ENCODE assay signal across 13 cellular contexts in the genomic region with DNA sequence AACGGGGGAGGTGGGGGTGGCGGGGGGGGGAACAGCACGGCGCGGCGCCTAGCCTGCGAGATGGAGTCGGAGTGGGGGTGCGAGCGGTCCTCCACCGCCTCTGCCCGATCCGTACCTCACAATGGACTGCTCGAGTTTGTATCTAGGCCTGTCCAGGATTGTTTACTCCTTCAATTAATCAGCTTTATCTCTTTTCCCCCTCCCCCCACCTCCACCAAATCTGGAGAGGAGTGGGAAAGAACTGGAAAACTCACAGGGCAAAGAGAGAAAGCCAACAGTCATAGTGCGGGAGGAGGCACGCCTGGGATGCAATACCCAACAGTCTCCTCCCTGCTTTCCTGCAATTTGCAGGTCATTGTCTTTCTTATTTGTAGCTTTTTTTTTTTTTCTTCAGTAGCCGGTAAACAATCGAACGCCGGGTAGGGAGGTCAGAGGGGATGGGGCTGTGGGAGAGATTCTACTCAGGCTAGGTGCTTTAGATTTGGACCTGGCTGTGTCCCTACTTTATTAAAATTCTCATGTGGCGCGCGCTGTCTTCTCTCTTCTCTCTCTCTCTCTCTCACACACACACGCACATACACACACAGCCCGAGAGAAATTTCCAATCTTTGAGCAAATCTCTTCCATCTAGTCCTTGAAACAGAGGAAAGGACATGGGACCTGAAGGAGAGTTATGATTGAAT. TPM values are rescaled to one million over a fixed set of nuclear protein-coding genes. Genes with fewer than 3 reads are reported as not detected.
DNase-seq lines count a peak whose midpoint lies in the region; ATAC-seq and TF ChIP-seq lines count a peak whose summit lies in the region.
"Had no signal": no experiment of that assay in that cellular context is flagged by ENCODE, and none has a peak within 500 bp of the region (broad histone marks: within the 10 kb centered on the region; RNA-seq: fewer than 3 reads in every experiment).

No MANE protein-coding gene starts in this region.

- ATAC-seq in HG02571 (IDR thresholded peaks at IDR 0.05; ENCODE audit: unreplicated experiment) (no peak), HG03460 (IDR thresholded peaks at IDR 0.05; ENCODE audit: unreplicated experiment) (no peak), HG03175 (IDR thresholded peaks at IDR 0.05; ENCODE audit: unreplicated experiment) (no peak)
- ATAC-seq: stimulated activated naive B cell treated with anti-CD40 and anti-IgM and Interleukin-4, amounts not matched to agents 10 μg/mL and 1 μg/mL and 100 μg/mL, for 72 hours had no signal

- H3K27ac ChIP-seq in breast epithelium (peak overlapping the region; percentile 66 to 79), mammary epithelial cell (ENCODE audit: insufficient read depth, low read depth, low read length) (no peak overlapping the region), muscle layer of duodenum (ENCODE audit: low read length) (peak overlapping the region; percentile 93), vagina (peak overlapping the region; percentile 58)

- TF ChIP-seq CTCF in breast epithelium (IDR thresholded peaks at IDR 0.05) (no peak), mammary epithelial cell (conservative IDR thresholded peaks at IDR 0.05 in 1 of 2, IDR thresholded peaks at IDR 0.05 in 1 of 2; ENCODE audit: extremely low read depth in 1 of 2, insufficient read depth in 1 of 2, low read depth in 1 of 2, low read length in 2 of 2) (no peak), fibroblast of pulmonary artery (IDR thresholded peaks at IDR 0.05; ENCODE audit: low read length, missing control alignments) (no peak), vagina (IDR thresholded peaks at IDR 0.05) (no peak)

- H3K79me2 ChIP-seq in mammary epithelial cell (ENCODE audit: insufficient read depth, low read length) = no peaks in the 10 kb centered on the region

- intact Hi-C loops in breast epithelium (cut with DNase I; ENCODE audit: low total_unique reads) = loop anchor here (10.0 kb wide), 1 partner anchor 222 kb away; no protein-coding TSS in a partner anchor
- intact Hi-C loops in mammary epithelial cell (cut with micrococcal nuclease) = loop anchor here (2.0 to 10.0 kb wide), 2 partner anchors 24 to 462 kb away; no protein-coding TSS in a partner anchor
- intact Hi-C loops in vagina (cut with DNase I) = no loop called here

- H3K4me1 ChIP-seq in breast epithelium (no peaks in the 10 kb centered on the region), mammary epithelial cell (ENCODE audit: insufficient read depth, low read length) (peaks cover 3% of the 10 kb centered on the region), muscle layer of duodenum (ENCODE audit: control insufficient read depth in 1 of 2, insufficient read depth in 2 of 2, low read length in 2 of 2) (peaks cover 0 to 10% of the 10 kb centered on the region in 2 donors), vagina (peaks cover 10% of the 10 kb centered on the region)

- H3K36me3 ChIP-seq in breast epithelium (no peaks in the 10 kb centered on the region), mammary epithelial cell (ENCODE audit: insufficient read depth, low read length) (no peaks in the 10 kb centered on the region), muscle layer of duodenum (ENCODE audit: control insufficient read depth in 1 of 2, insufficient read depth in 2 of 2, low read length in 2 of 2) (no peaks in the 10 kb centered on the region), vagina (no peaks in the 10 kb centered on the region)

- H4K20me1 ChIP-seq in mammary epithelial cell (ENCODE audit: insufficient read depth, low read length) = no peaks in the 10 kb centered on the region

- dilution Hi-C loops in mammary epithelial cell (cut with HindIII; ENCODE audit: low sequenced_read_pairs) = no loop called here

- H3K4me3 ChIP-seq in breast epithelium = peak overlapping the region; percentile 25 to 56 (median 34)
- no peak overlapping the region for H3K4me3 ChIP-seq in mammary epithelial cell (replicated peaks in 1 of 3; ENCODE audit: insufficient read depth in 1 of 3, low read depth in 2 of 3, low read length in 3 of 3)
- peak overlapping the region; percentile 50 for H3K4me3 ChIP-seq in fibroblast of pulmonary artery (replicated peaks; ENCODE audit: low read depth, low read length)
- peak overlapping the region; percentile 18 to 83 for H3K4me3 ChIP-seq in muscle layer of duodenum (ENCODE audit: low read depth in 1 of 2, low read length in 2 of 2)
- H3K4me3 ChIP-seq in vagina = peak overlapping the region; percentile 23 to 30

- in situ Hi-C loops in mammary epithelial cell (cut with MboI; ENCODE audit: low sequenced_read_pairs in 2 of 2) = loop anchor here in 1 of 2 donors (10.0 to 25.0 kb wide), 2 partner anchors 222 to 595 kb away; no protein-coding TSS in a partner anchor

- 49% methylated on average over 6 of the region's 25 CpGs for WGBS in mammary epithelial cell (ENCODE audit: low coverage, missing lambda C conversion rate)

- H3K9ac ChIP-seq in mammary epithelial cell (ENCODE audit: insufficient read depth, low read length) = no peak overlapping the region

- H2AFZ ChIP-seq in mammary epithelial cell (ENCODE audit: low read depth, low read length) = no peak overlapping the region

- TF ChIP-seq POLR2A in breast epithelium (IDR thresholded peaks at IDR 0.05) (no peak), vagina (IDR thresholded peaks at IDR 0.05) (no peak)

- CTCF ChIA-PET in mammary epithelial cell (lab: Charles Lee; ENCODE audit: low non-redundant PET) = no interaction called here

- BruUV-seq in mammary epithelial cell (replicated peaks; lab: Mats Ljungman, UMichigan) = no TSS peak

- H3K9me3 ChIP-seq in breast epithelium (no peaks in the 10 kb centered on the region), mammary epithelial cell (replicated peaks; ENCODE audit: insufficient read depth, low read length) (no peaks in the 10 kb centered on the region), muscle layer of duodenum (ENCODE audit: control insufficient read depth in 1 of 2, low read length in 2 of 2) (no peaks in the 10 kb centered on the region), vagina (no peaks in the 10 kb centered on the region)

- H3K27me3 ChIP-seq in breast epithelium (peaks cover 0 to 14% of the 10 kb centered on the region in 2 donors), mammary epithelial cell (ENCODE audit: insufficient read depth, low read length) (peaks cover 10% of the 10 kb centered on the region), muscle layer of duodenum (ENCODE audit: low read depth, low read length) (peaks cover 12% of the 10 kb centered on the region), vagina (no peaks in the 10 kb centered on the region)

- H3K4me2 ChIP-seq in mammary epithelial cell (ENCODE audit: insufficient read depth, low read depth, low read length) = no peak overlapping the region

- DNase-seq in breast epithelium (ENCODE audit: low spot score in 2 of 2) = no peak
- no peak for DNase-seq in mammary epithelial cell
- peak; percentile 74 for DNase-seq in fibroblast of pulmonary artery (ENCODE audit: low read depth)
- DNase-seq in vagina (ENCODE audit: extremely low spot score in 2 of 2) = no peak
- DNase-seq: activated CD4-positive, alpha-beta T cell treated with anti-CD3 and anti-CD28 coated beads, Interleukin-2, amount 50 U/mL, for 48 hours; activated naive CD8-positive, alpha-beta T cell treated with anti-CD3 and anti-CD28 coated beads for 36 hours; NCI-H187; stimulated activated naive B cell treated with anti-CD40 and anti-IgM and Interleukin-4, amounts not matched to agents 10 μg/mL and 1 μg/mL and 100 μg/mL, for 72 hours had no signal

RNA-seq across cellular contexts. Expression of gene MEIS2, which starts 6.9 kb away (rescaled TPM):
- total RNA-seq in breast epithelium (10 to 100 TPM; 18.2 to 55.8 (median 28.5) TPM), mammary epithelial cell (1 to 10 TPM; 6.7 to 8.4 TPM), vagina (76.9 TPM)
- polyA plus RNA-seq in mammary epithelial cell = 8.4 TPM
- polyA minus RNA-seq in mammary epithelial cell = 1.3 TPM
- total RNA-seq: activated naive CD8-positive, alpha-beta T cell treated with anti-CD3 and anti-CD28 coated beads for 36 hours; T-helper 2 cell treated with Interferon-gamma antibody and Interleukin-4, amounts not matched to agents 100 ng/mL and 5 ng/mL, for 36 hours had no signal

Comparison
In these comparisons a context has a peak if more than half of its experiments do, and no peak if none do; other contexts are left out.
1. H3K4me3 ChIP-seq: peak in breast epithelium (3 of 3), fibroblast of pulmonary artery (single experiment), muscle layer of duodenum (2 of 2) and vagina (2 of 2); none in mammary epithelial cell (0 of 3).